Comparison of ENCODE assay signal across 9 cellular contexts in the genomic region with DNA sequence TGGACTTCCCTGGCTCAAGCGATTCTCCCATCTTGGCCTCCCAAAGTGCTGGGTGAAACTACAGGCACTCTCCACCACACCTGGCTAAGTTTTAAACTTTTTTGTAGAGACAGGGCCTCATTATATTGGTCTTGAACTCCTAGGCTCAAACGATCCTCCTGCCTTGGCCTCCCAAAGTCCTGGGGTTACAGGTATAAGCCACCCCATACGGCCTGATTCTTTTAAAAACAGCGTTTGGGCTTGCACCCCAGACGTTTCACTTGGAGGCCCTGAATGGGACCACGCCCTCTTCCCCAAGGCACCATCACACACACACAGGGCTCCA. TPM values are rescaled to one million over a fixed set of nuclear protein-coding genes. Genes with fewer than 3 reads are reported as not detected.
"Had no signal": no experiment of that assay in that cellular context is flagged by ENCODE, and none has a peak within 500 bp of the region (broad histone marks: within the 10 kb centered on the region; RNA-seq: fewer than 3 reads in every experiment).

No MANE protein-coding gene starts in this region.

- H3K9me3 Mint-ChIP-seq: activated T-helper 2 cell treated with anti-CD3 and anti-CD28 coated beads, Interferon-gamma antibody, Interleukin-2, Interleukin-4, amounts not matched to agents 10 μg/mL and 5 μg/mL and 100 μg/mL, durations not matched to agents 14 hours and 24 hours and 36 hours; central memory CD8-positive, alpha-beta T cell; nephron progenitor cell; stimulated activated naive CD8-positive, alpha-beta T cell treated with anti-CD3 and anti-CD28 coated beads, Interleukin-15, Interleukin-2, amounts not matched to agents 100 ng/mL and 50 ng/mL, for 24 hours had no signal

- H3K9me3 ChIP-seq: adrenal gland, body of pancreas, pancreas, testis had no signal

- H3K27me3 ChIP-seq: adrenal gland, body of pancreas, pancreas, testis had no signal

- H3K27ac ChIP-seq: adrenal gland, body of pancreas, pancreas, testis had no signal

- H3K36me3 ChIP-seq: adrenal gland, pancreas had no signal

- FAIRE-seq: pancreas had no signal

- H3K4me1 ChIP-seq: body of pancreas, pancreas had no signal

- H3K4me3 Mint-ChIP-seq: central memory CD8-positive, alpha-beta T cell; dendritic cell treated with granulocyte-macrophage colony-stimulating factor and Interleukin-4, amounts not matched to agents 40 ng/mL and 50 ng/mL, for 4 days; nephron progenitor cell; stimulated activated naive CD8-positive, alpha-beta T cell treated with anti-CD3 and anti-CD28 coated beads, Interleukin-15, Interleukin-2, amounts not matched to agents 100 ng/mL and 50 ng/mL, for 24 hours had no signal

- H3K4me1 Mint-ChIP-seq: central memory CD8-positive, alpha-beta T cell had no signal

- H3K27ac Mint-ChIP-seq: activated T-helper 2 cell treated with anti-CD3 and anti-CD28 coated beads, Interferon-gamma antibody, Interleukin-2, Interleukin-4, amounts not matched to agents 10 μg/mL and 5 μg/mL and 100 μg/mL, durations not matched to agents 14 hours and 24 hours and 36 hours; dendritic cell treated with granulocyte-macrophage colony-stimulating factor and Interleukin-4, amounts not matched to agents 40 ng/mL and 50 ng/mL, for 4 days; nephron progenitor cell; stimulated activated naive CD8-positive, alpha-beta T cell treated with anti-CD3 and anti-CD28 coated beads, Interleukin-15, Interleukin-2, amounts not matched to agents 100 ng/mL and 50 ng/mL, for 24 hours had no signal

- H3K4me3 ChIP-seq: adrenal gland, body of pancreas, pancreas, testis had no signal

RNA-seq across cellular contexts. Expression of a gene that starts 32.8 kb away (rescaled TPM):
- total RNA-seq: activated T-helper 2 cell treated with anti-CD3 and anti-CD28 coated beads, Interferon-gamma antibody, Interleukin-2, Interleukin-4, amounts not matched to agents 10 μg/mL and 5 μg/mL and 100 μg/mL, durations not matched to agents 14 hours and 24 hours and 36 hours had no signal
